ENCODE assay signal across 20 cellular contexts in genomic region chr1:115665319-115665718, GRCh38.
DNase-seq lines count a peak whose midpoint lies in the region; ATAC-seq and TF ChIP-seq lines count a peak whose summit lies in the region.
"Had no signal": no experiment of that assay in that cellular context is flagged by ENCODE, and none has a peak within 500 bp of the region (broad histone marks: within the 10 kb centered on the region; RNA-seq: fewer than 3 reads in every experiment).

No MANE protein-coding gene starts in this region.

- no peak for TF ChIP-seq CTCF in RWPE1 (conservative IDR thresholded peaks at IDR 0.05; ENCODE audit: low read depth)

- ATAC-seq in GM18519 (IDR thresholded peaks at IDR 0.05; ENCODE audit: low FRiP score, unreplicated experiment) (no peak), GM18517 (IDR thresholded peaks at IDR 0.05; ENCODE audit: unreplicated experiment) (no peak)

- POLR2A ChIA-PET in RWPE1 (lab: Yijun Ruan, JAX; ENCODE audit: low non-redundant PET), result no interaction called here

- peak; percentile 72 for DNase-seq in DMS79 (lab: John Stamatoyannopoulos, UW)
- DNase-seq in LoVo (ENCODE audit: low spot score), result peak; percentile 42
- no peak for DNase-seq in RWPE1 (ENCODE audit: low spot score)
- DNase-seq in kidney tubule cell (ENCODE audit: low spot score), result peak; percentile 45
- no peak for DNase-seq in ecto neural progenitor cell (ENCODE audit: low spot score)
- DNase-seq in AG20443 (ENCODE audit: low spot score), result no peak
- DNase-seq: AML-193; caudate nucleus; effector CD8-positive, alpha-beta T cell; GOT3; islet precursor cell; Karpas-422; mesendoderm; NCI-H187 treated with DMSO at 0.1 percent for 48 hours; SJCRH30; spleen; T-helper 2 cell; testis had no signal

- CTCF ChIA-PET in RWPE1 (lab: Yijun Ruan, JAX), result no interaction called here

- peak overlapping the region; percentile 43 for H3K27ac ChIP-seq in RWPE1
- H3K27ac ChIP-seq: SJCRH30, spleen, testis had no signal

Comparison
In these comparisons a context has a peak if more than half of its experiments do, and no peak if none do; other contexts are left out.
1. DNase-seq: peak in DMS79 (single experiment), LoVo (single experiment) and kidney tubule cell (single experiment); none in RWPE1 (single experiment), ecto neural progenitor cell (single experiment) and AG20443 (single experiment).